In genomic region chr17:5146122-5146521, GRCh38 we compare ENCODE assay signal across 3 cellular contexts. TPM values are rescaled to one million over a fixed set of nuclear protein-coding genes. Genes with fewer than 3 reads are reported as not detected.
DNase-seq lines count a peak whose midpoint lies in the region; ATAC-seq, FAIRE-seq and TF ChIP-seq lines count a peak whose summit lies in the region.
"Not testable (repeated sequence)": the region's sequence is repeated elsewhere in the genome, so short reads cannot be mapped to it uniquely, and the experiment has no call there.
"Had no signal": no experiment of that assay in that cellular context is flagged by ENCODE, and none has a peak within 500 bp of the region (broad histone marks: within the 10 kb centered on the region; RNA-seq: fewer than 3 reads in every experiment).

No MANE protein-coding gene starts in this region.

- H3K27ac ChIP-seq in A549: not testable (repeated sequence)

- peaks cover 23% of the 10 kb centered on the region; the same call in 2 of the 3 replicates for H3K9me3 ChIP-seq in A549

- FAIRE-seq in A549 (lab: Jason Lieb, UNC): not testable (repeated sequence)

- TF ChIP-seq RAD21 in A549 (conservative IDR thresholded peaks at IDR 0.05 in 1 of 2, IDR thresholded peaks at IDR 0.05 in 1 of 2): not testable (repeated sequence)

- 2% methylated on average over 1 of the region's 1 CpG for WGBS in A549 (ENCODE audit: missing lambda C conversion rate)

- not testable (repeated sequence) for H3K4me1 ChIP-seq in A549

- POLR2A ChIA-PET in A549 (lab: Yijun Ruan, JAX): not testable (repeated sequence)

- not testable (repeated sequence) for H3K4me2 ChIP-seq in A549

- TF ChIP-seq EP300 in A549 (IDR thresholded peaks at IDR 0.05): not testable (repeated sequence)

- not testable (repeated sequence) for ATAC-seq in A549

- not testable (repeated sequence) for TF ChIP-seq POLR2A in A549 (IDR thresholded peaks at IDR 0.05; ENCODE audit: low read length)

- TF ChIP-seq CTCF in A549 (IDR thresholded peaks at IDR 0.05): not testable (repeated sequence)

- CTCF ChIA-PET in A549 (lab: Yijun Ruan, JAX): not testable (repeated sequence)

- not testable (repeated sequence) for DNase-seq in A549 (ENCODE audit: low read depth in 1 of 2, low spot score in 1 of 2)

- not testable (repeated sequence) for H3K4me3 ChIP-seq in A549

TF ChIP-seq in A549, 52 proteins besides CTCF, POLR2A, EP300 and RAD21:
- TF ChIP-seq RNF2 (IDR thresholded peaks at IDR 0.05; ENCODE audit: borderline replicate concordance, low read depth) (peak; percentile 74; the same call in 1 of the 2 replicates), CBX8 (IDR thresholded peaks at IDR 0.05) (peak; percentile 84; the same call in 1 of the 2 replicates)

RNA-seq across cellular contexts. Expression of gene USP6, which starts 30.3 kb away (rescaled TPM):
- polyA plus RNA-seq in A549 (2011; rRNA removed) (0.01 TPM in 2 replicates), A549 (2017; fragmentation: RNase III; extraction: RNeasy Plus Mini Kit Qiagen cat#74134 plus additional on column Dnase treatment) (0.04 to 0.09 TPM (median 0.07 TPM) in 3 replicates)
- polyA plus RNA-seq in A549 (2012; cell fraction: cytosol; rRNA removed): under 0.01 TPM in 2 replicates
- polyA plus RNA-seq in A549 (2012; cell fraction: nucleus; rRNA removed): 0.05 and 0.06 TPM in 2 replicates
- polyA minus RNA-seq in A549 (2011; rRNA and poly(A)+ RNA removed): not detected in 2 replicates
- polyA plus RNA-seq: AG04450, BJ had no signal

RNA-seq across cellular contexts. Expression of gene ZNF232, which starts 34.4 kb away (rescaled TPM):
- 4.9 and 5.1 TPM in 2 replicates for polyA plus RNA-seq in A549 (2011; rRNA removed)
- polyA plus RNA-seq in A549 (2012; cell fraction: cytosol; rRNA removed): 1.9 and 2.1 TPM in 2 replicates
- 1.1 and 1.9 TPM in 2 replicates for polyA plus RNA-seq in A549 (2012; cell fraction: nucleus; rRNA removed)
- 4.7 to 5.1 TPM (median 4.7 TPM) in 3 replicates for polyA plus RNA-seq in A549 (2017; fragmentation: RNase III; extraction: RNeasy Plus Mini Kit Qiagen cat#74134 plus additional on column Dnase treatment)
- 2.5 and 2.8 TPM in 2 replicates for polyA minus RNA-seq in A549 (2011; rRNA and poly(A)+ RNA removed)

RNA-seq across cellular contexts. Expression of gene ZNF594, which starts 45.5 kb away (rescaled TPM):
- polyA plus RNA-seq in A549 (2011; rRNA removed) (3.8 and 4.3 TPM in 2 replicates), A549 (2017; fragmentation: RNase III; extraction: RNeasy Plus Mini Kit Qiagen cat#74134 plus additional on column Dnase treatment) (2.2 to 2.7 TPM (median 2.3 TPM) in 3 replicates)
- 1.1 and 1.6 TPM in 2 replicates for polyA plus RNA-seq in A549 (2012; cell fraction: cytosol; rRNA removed)
- polyA plus RNA-seq in A549 (2012; cell fraction: nucleus; rRNA removed): 2.3 and 2.5 TPM in 2 replicates
- 2.6 and 3.4 TPM in 2 replicates for polyA minus RNA-seq in A549 (2011; rRNA and poly(A)+ RNA removed)
